In genomic region chr1:192554904-192555303, GRCh38 we compare ENCODE assay signal across 1 cellular context.
TF ChIP-seq lines count a peak whose summit lies in the region.

No MANE protein-coding gene starts in this region.

TF ChIP-seq in IMR-90, 13 proteins besides CTCF, POLR2A, EP300 and RAD21 (continued from another document):
- TF ChIP-seq MAZ (IDR thresholded peaks at IDR 0.05; ENCODE audit: borderline replicate concordance, low read depth, low read length) (no peak), NFE2L2 (IDR thresholded peaks at IDR 0.05; ENCODE audit: low read depth, low read length) (no peak), BHLHE40 (IDR thresholded peaks at IDR 0.05; ENCODE audit: low read depth, low read length) (no peak)
